In genomic region chr16:82093901-82094300, GRCh38 we compare ENCODE assay signal across 26 cellular contexts. TPM values are rescaled to one million over a fixed set of nuclear protein-coding genes. Genes with fewer than 3 reads are reported as not detected.
A peak's percentile ranks its signal among the peaks of the same experiment; 100 is the strongest.
DNase-seq lines count a peak whose midpoint lies in the region; ATAC-seq lines count a peak whose summit lies in the region.
"Had no signal": no experiment of that assay in that cellular context is flagged by ENCODE, and none has a peak within 500 bp of the region (broad histone marks: within the 10 kb centered on the region; RNA-seq: fewer than 3 reads in every experiment).

No MANE protein-coding gene starts in this region.

- no peak for ATAC-seq in HG03280 (IDR thresholded peaks at IDR 0.05; ENCODE audit: unreplicated experiment)
- ATAC-seq in GM21825 (IDR thresholded peaks at IDR 0.05; ENCODE audit: unreplicated experiment) = no peak
- ATAC-seq in HG02970 (IDR thresholded peaks at IDR 0.05; ENCODE audit: low FRiP score, unreplicated experiment) = no peak
- ATAC-seq in GM21717 (IDR thresholded peaks at IDR 0.05; ENCODE audit: unreplicated experiment) = no peak
- ATAC-seq: left colon; stimulated activated memory B cell treated with anti-CD40 and anti-IgM and Interleukin-4, amounts not matched to agents 10 μg/mL and 1 μg/mL and 100 μg/mL, for 72 hours had no signal

- DNase-seq in Daoy (ENCODE audit: low read depth) (peak; percentile 43), LHCN-M2 (ENCODE audit: low read depth) (peak; percentile 45), astrocyte of the hippocampus (ENCODE audit: low read depth, low spot score) (peak; percentile 14), foreskin melanocyte (peak; percentile 51)
- DNase-seq: ACHN; activated CD4-positive, alpha-beta memory T cell treated with anti-CD3 and anti-CD28 coated beads for 36 hours; activated CD4-positive, CD25-positive, alpha-beta regulatory T cell treated with anti-CD3 and anti-CD28 coated beads, Interleukin-2, amount 50 U/mL, for 72 hours; activated naive CD4-positive, alpha-beta T cell treated with anti-CD3 and anti-CD28 coated beads, Interleukin-2, amount 50 U/mL, for 16 hours; activated T-cell treated with anti-CD3 and anti-CD28 coated beads for 4 hours; amygdala; DMS 273 treated with DMSO at 0.1 percent for 48 hours; HCEC 1CT; left colon; NCI-H1105 treated with DMSO at 0.1 percent for 48 hours; NCI-H1930; NCI-H526; NK-92 treated with Interleukin-12 subunit alpha and Interleukin-12 subunit beta, amount 100 ng/mL, for 24 hours; Right ventricle myocardium superior; stimulated activated CD4-positive, alpha-beta T cell treated with anti-CD3 and anti-CD28 coated beads, Interleukin-15, amount 100 ng/mL, for 24 hours had no signal

RNA-seq across cellular contexts. Expression of gene HSD17B2, which starts 58.8 kb away (rescaled TPM):
- 0.45 and 0.69 TPM in 2 replicates for total RNA-seq in Daoy (2014; rRNA removed; shearing (Covaris generic))
- total RNA-seq in LHCN-M2 (2014; rRNA removed) = 3.0 and 6.5 TPM in 2 replicates
- 1.5 TPM for polyA plus RNA-seq in LHCN-M2 (2012)
- total RNA-seq: activated CD4-positive, alpha-beta memory T cell treated with anti-CD3 and anti-CD28 coated beads for 36 hours; activated T-helper 2 cell treated with anti-CD3 and anti-CD28 coated beads, Interferon-gamma antibody, Interleukin-2, Interleukin-4, amounts not matched to agents 10 μg/mL and 5 μg/mL and 100 μg/mL, durations not matched to agents 14 hours and 24 hours and 36 hours; PC-9; Right ventricle myocardium superior had no signal
